Comparison of ENCODE assay signal across 8 cellular contexts in genomic region chr12:88036368-88036965, GRCh38. TPM values are rescaled to one million over a fixed set of nuclear protein-coding genes. Genes with fewer than 3 reads are reported as not detected.
DNase-seq lines count a peak whose midpoint lies in the region; ATAC-seq, FAIRE-seq and TF ChIP-seq lines count a peak whose summit lies in the region.

No MANE protein-coding gene starts in this region.

- H3K9me1 ChIP-seq in keratinocyte (ENCODE audit: control insufficient read depth, extremely low read depth, insufficient read depth, low read length): no peaks in the 10 kb centered on the region

- no peak overlapping the region for H2AFZ ChIP-seq in keratinocyte (ENCODE audit: control insufficient read depth, low read length)

- peak overlapping the region; percentile 81 to 97 (median 92) for H3K27ac Mint-ChIP-seq in CD4-positive, CD25-positive, alpha-beta regulatory T cell
- H3K27ac Mint-ChIP-seq in activated naive CD8-positive, alpha-beta T cell treated with anti-CD3 and anti-CD28 coated beads, Interleukin-2, amount 10 ng/mL, durations not matched to agents 7 days and 5 days: peak overlapping the region; percentile 93

- TF ChIP-seq POLR2A in transverse colon (IDR thresholded peaks at IDR 0.05): no peak

- DNase-seq in CD4-positive, CD25-positive, alpha-beta regulatory T cell: peak in 1 of 3 donors; percentile 3
- DNase-seq in activated naive CD8-positive, alpha-beta T cell treated with anti-CD3 and anti-CD28 coated beads, Interleukin-2, amount 10 ng/mL, durations not matched to agents 7 days and 5 days: no peak
- DNase-seq in keratinocyte (ENCODE audit: low read depth, low spot score) (no peak), transverse colon (no peak), cortex of kidney (lab: John Stamatoyannopoulos, UW) (no peak)
- DNase-seq in activated CD4-positive, CD25-positive, alpha-beta regulatory T cell treated with anti-CD3 and anti-CD28 coated beads, Interleukin-2, amount 50 U/mL, for 72 hours: no peak

- H3K4me3 Mint-ChIP-seq in CD4-positive, CD25-positive, alpha-beta regulatory T cell: peak overlapping the region; percentile 94 to 97 (median 96)
- H3K4me3 Mint-ChIP-seq in activated naive CD8-positive, alpha-beta T cell treated with anti-CD3 and anti-CD28 coated beads, Interleukin-2, amount 10 ng/mL, durations not matched to agents 7 days and 5 days: peak overlapping the region; percentile 95

- no peaks in the 10 kb centered on the region for H3K9me3 Mint-ChIP-seq in CD4-positive, CD25-positive, alpha-beta regulatory T cell
- peaks cover 4% of the 10 kb centered on the region for H3K9me3 Mint-ChIP-seq in activated naive CD8-positive, alpha-beta T cell treated with anti-CD3 and anti-CD28 coated beads, Interleukin-2, amount 10 ng/mL, durations not matched to agents 7 days and 5 days

- H3K9me3 ChIP-seq in CD4-positive, CD25-positive, alpha-beta regulatory T cell (ENCODE audit: control insufficient read depth in 2 of 2, low read length in 2 of 2): no peaks in the 10 kb centered on the region
- H3K9me3 ChIP-seq in HUES6 (ENCODE audit: control insufficient read depth, insufficient read depth, low read depth, low read length) (0 out of 2 replicates have a peak, but pooled peaks cover 4% of the 10 kb centered on the region), keratinocyte (ENCODE audit: control insufficient read depth, low read depth, low read length) (no peaks in the 10 kb centered on the region), transverse colon (no peaks in the 10 kb centered on the region)

- H3K9ac ChIP-seq in HUES6 (ENCODE audit: low read length): peak overlapping the region; percentile 90
- H3K9ac ChIP-seq in keratinocyte (ENCODE audit: control insufficient read depth, extremely low read depth, insufficient read depth, low read length): peak overlapping the region; percentile 94

- no peaks in the 10 kb centered on the region for H3K27me3 ChIP-seq in CD4-positive, CD25-positive, alpha-beta regulatory T cell (ENCODE audit: control insufficient read depth, insufficient read depth, low read length)
- H3K27me3 ChIP-seq in HUES6 (ENCODE audit: control insufficient read depth, insufficient read depth, low read length): no peaks in the 10 kb centered on the region
- H3K27me3 ChIP-seq in keratinocyte (ENCODE audit: control insufficient read depth, extremely low read depth, insufficient read depth, low read length): no peaks in the 10 kb centered on the region
- no peaks in the 10 kb centered on the region for H3K27me3 ChIP-seq in transverse colon

- H3K4me1 ChIP-seq in CD4-positive, CD25-positive, alpha-beta regulatory T cell (ENCODE audit: control insufficient read depth, insufficient read depth, low read length, poor library complexity, severe bottlenecking): peaks cover 23% of the 10 kb centered on the region
- H3K4me1 ChIP-seq in HUES6 (ENCODE audit: control insufficient read depth, insufficient read depth, low read length): peaks cover 21% of the 10 kb centered on the region; the same call in 1 of the 2 replicates
- peaks cover 13% of the 10 kb centered on the region for H3K4me1 ChIP-seq in keratinocyte (ENCODE audit: control insufficient read depth, extremely low read depth, insufficient read depth, low read length)
- peaks cover 11 to 25% (median 17%) of the 10 kb centered on the region in 4 donors for H3K4me1 ChIP-seq in transverse colon

- peak overlapping the region; percentile 94 for H3K4me2 ChIP-seq in keratinocyte (ENCODE audit: control insufficient read depth, extremely low read depth, insufficient read depth, low read depth, low read length)

- ATAC-seq in CD4-positive, CD25-positive, alpha-beta regulatory T cell (ENCODE audit: low read depth in 2 of 2): no peak
- ATAC-seq in activated naive CD8-positive, alpha-beta T cell treated with anti-CD3 and anti-CD28 coated beads, Interleukin-2, amount 10 ng/mL, durations not matched to agents 7 days and 5 days (ENCODE audit: low read depth): no peak
- no peak for ATAC-seq in HG03442 (IDR thresholded peaks at IDR 0.05; ENCODE audit: unreplicated experiment)

- TF ChIP-seq CTCF in keratinocyte (optimal IDR thresholded peaks at IDR 0.05 in 1 of 3, IDR thresholded peaks at IDR 0.05 in 1 of 3, conservative IDR thresholded peaks at IDR 0.05 in 1 of 3; ENCODE audit: extremely low read depth in 1 of 3, insufficient read depth in 2 of 3, low read length in 3 of 3) (no peak), transverse colon (IDR thresholded peaks at IDR 0.05) (no peak)

- peaks cover 59% of the 10 kb centered on the region for H3K79me2 ChIP-seq in keratinocyte (ENCODE audit: control insufficient read depth, insufficient read depth, low read length)

- WGBS in transverse colon (ENCODE audit: low coverage in 1 of 2), 2 donors: 19 to 26% methylated on average over 4 of the region's 4 CpGs

- H3K4me3 ChIP-seq in CD4-positive, CD25-positive, alpha-beta regulatory T cell (ENCODE audit: low read depth, low read length): peak overlapping the region; percentile 98
- H3K4me3 ChIP-seq in HUES6 (ENCODE audit: low read depth, low read length) (peak overlapping the region; percentile 98), keratinocyte (ENCODE audit: control insufficient read depth in 2 of 3, extremely low read depth in 1 of 3, insufficient read depth in 2 of 3, low read depth in 1 of 3, low read length in 3 of 3) (peak overlapping the region; percentile 94 to 97 (median 94)), transverse colon (peak overlapping the region; percentile 71 to 77 (median 74))

- FAIRE-seq in keratinocyte (lab: Jason Lieb, UNC): peak; percentile 73

- intact Hi-C loops in transverse colon (cut with DNase I; ENCODE audit: low total_unique reads): no loop called here

- peaks cover 32 to 65% (median 48%) of the 10 kb centered on the region in 4 donors for H3K4me1 Mint-ChIP-seq in CD4-positive, CD25-positive, alpha-beta regulatory T cell
- H3K4me1 Mint-ChIP-seq in activated naive CD8-positive, alpha-beta T cell treated with anti-CD3 and anti-CD28 coated beads, Interleukin-2, amount 10 ng/mL, durations not matched to agents 7 days and 5 days: peaks cover 35% of the 10 kb centered on the region

- in situ Hi-C loops in transverse colon (cut with MboI; ENCODE audit: low pct_ligation_motif_present in 1 of 4, low pct_unique_long_range_greater_than_20kb in 1 of 4, low sequenced_read_pairs in 3 of 4): no loop called here

- no peaks in the 10 kb centered on the region for H3K36me3 Mint-ChIP-seq in CD4-positive, CD25-positive, alpha-beta regulatory T cell
- peaks cover 13% of the 10 kb centered on the region for H3K36me3 Mint-ChIP-seq in activated naive CD8-positive, alpha-beta T cell treated with anti-CD3 and anti-CD28 coated beads, Interleukin-2, amount 10 ng/mL, durations not matched to agents 7 days and 5 days

- no peak overlapping the region for H3K27ac ChIP-seq in CD4-positive, CD25-positive, alpha-beta regulatory T cell (ENCODE audit: insufficient read depth, low read length, poor library complexity, severe bottlenecking)
- H3K27ac ChIP-seq in HUES6 (ENCODE audit: low read depth, low read length) (no peak overlapping the region), keratinocyte (ENCODE audit: control insufficient read depth, insufficient read depth, low read length) (peak overlapping the region; percentile 83), transverse colon (peak overlapping the region in 3 of 4 donors; percentile 84 to 86 (median 85))

- dilution Hi-C loops in keratinocyte (cut with MboI; ENCODE audit: extremely low pct_ligation_motif_present, low sequenced_read_pairs): no loop called here

- POLR2A ChIA-PET in activated naive CD8-positive, alpha-beta T cell treated with anti-CD3 and anti-CD28 coated beads, Interleukin-2, amount 10 ng/mL, durations not matched to agents 7 days and 5 days (lab: Charles Lee): interaction anchor here (1.4 kb wide), 1 partner anchor 18 kb away, joined by 3 read pairs; no protein-coding TSS in a partner anchor

- no peaks in the 10 kb centered on the region for H4K20me1 ChIP-seq in keratinocyte (ENCODE audit: control insufficient read depth, extremely low read depth, insufficient read depth, low read length)

- peaks cover 4% of the 10 kb centered on the region for H3K36me3 ChIP-seq in CD4-positive, CD25-positive, alpha-beta regulatory T cell (ENCODE audit: control insufficient read depth, insufficient read depth, low read length)
- H3K36me3 ChIP-seq in HUES6 (ENCODE audit: control insufficient read depth, insufficient read depth, low read length) (no peaks in the 10 kb centered on the region), keratinocyte (ENCODE audit: control insufficient read depth in 2 of 2, extremely low read depth in 1 of 2, insufficient read depth in 2 of 2, low read length in 2 of 2) (peaks cover 0 to 6% of the 10 kb centered on the region in 2 experiments), transverse colon (no peaks in the 10 kb centered on the region)

- no peaks in the 10 kb centered on the region for H3K27me3 Mint-ChIP-seq in CD4-positive, CD25-positive, alpha-beta regulatory T cell
- H3K27me3 Mint-ChIP-seq in activated naive CD8-positive, alpha-beta T cell treated with anti-CD3 and anti-CD28 coated beads, Interleukin-2, amount 10 ng/mL, durations not matched to agents 7 days and 5 days: no peaks in the 10 kb centered on the region

- no peak for TF ChIP-seq EP300 in transverse colon (IDR thresholded peaks at IDR 0.05; ENCODE audit: low read depth)

RNA-seq across cellular contexts. Expression of gene C12orf50, which starts 7.3 kb away (rescaled TPM):
- total RNA-seq in CD4-positive, CD25-positive, alpha-beta regulatory T cell: 0.15 TPM
- not detected for polyA plus RNA-seq in CD4-positive, CD25-positive, alpha-beta regulatory T cell
- under 1 TPM in 1 of 2 experiments, not detected in 1; 0.08 TPM for total RNA-seq in activated naive CD8-positive, alpha-beta T cell treated with anti-CD3 and anti-CD28 coated beads, Interleukin-2, amount 10 ng/mL, durations not matched to agents 7 days and 5 days
- polyA plus RNA-seq in keratinocyte: not detected in 3 replicates
- not detected for polyA plus RNA-seq in keratinocyte (2011; ENCODE audit: low read depth)
- polyA plus RNA-seq in keratinocyte (2011; cell fraction: cytosol; rRNA removed): not detected in 2 replicates
- 0.10 and 0.36 TPM in 2 replicates for polyA plus RNA-seq in keratinocyte (2011; cell fraction: nucleus; rRNA removed)
- not detected in 2 replicates for polyA plus RNA-seq in keratinocyte (2012; ENCODE audit: low replicate concordance)
- 0.22 TPM in 1 of 3 replicates, not detected in the others for polyA minus RNA-seq in keratinocyte
- polyA minus RNA-seq in keratinocyte (2011; cell fraction: cytosol; rRNA and poly(A)+ RNA removed): not detected
- polyA minus RNA-seq in keratinocyte (2011; cell fraction: nucleus; rRNA and poly(A)+ RNA removed): 1.0 TPM in 1 of 2 replicates, not detected in the other
- not detected for total RNA-seq in transverse colon

Comparison
In these comparisons a context has a peak if more than half of its experiments do, and no peak if none do; other contexts are left out.
1. H3K27ac ChIP-seq: peak in keratinocyte (single experiment) and transverse colon (3 of 4); none in CD4-positive, CD25-positive, alpha-beta regulatory T cell (single experiment) and HUES6 (single experiment).
2. Peak in every context shown above with its lines, with median percentiles within 50 percentile points of each other: H3K4me3 ChIP-seq.